24 cellular contexts compared by ENCODE assay signal in the genomic region with DNA sequence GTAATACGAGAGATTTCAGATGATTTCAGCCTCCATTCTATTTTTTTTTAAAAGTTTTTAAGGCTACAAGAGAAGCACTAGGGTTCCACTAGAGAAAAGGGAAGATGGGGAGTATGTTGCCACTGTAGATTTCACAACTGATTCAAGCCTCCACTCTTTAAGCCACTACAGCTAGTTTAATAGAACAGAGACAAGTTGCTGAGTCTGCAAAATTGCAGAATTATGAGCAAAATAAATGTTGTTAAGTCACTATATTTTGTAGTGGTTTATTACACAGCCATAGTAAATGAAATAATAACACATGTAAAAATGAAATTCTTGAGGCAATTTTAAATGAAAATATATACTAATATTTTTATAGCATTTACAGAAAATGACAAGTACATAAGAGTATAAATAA.
DNase-seq lines count a peak whose midpoint lies in the region; ATAC-seq, FAIRE-seq and TF ChIP-seq lines count a peak whose summit lies in the region.
"Had no signal": no experiment of that assay in that cellular context is flagged by ENCODE, and none has a peak within 500 bp of the region (broad histone marks: within the 10 kb centered on the region; RNA-seq: fewer than 3 reads in every experiment).

No MANE protein-coding gene starts in this region.

- no peaks in the 10 kb centered on the region for H3K4me1 Mint-ChIP-seq in activated CD8-positive, alpha-beta memory T cell treated with anti-CD3 and anti-CD28 coated beads, Interleukin-2, amount 10 ng/mL, durations not matched to agents 7 days and 5 days
- H3K4me1 Mint-ChIP-seq: CD14-positive monocyte; CD8-positive, alpha-beta memory T cell; GM23338 had no signal

- ATAC-seq in HepG2 (no peak), right lobe of liver (no peak), IMR-90 (ENCODE audit: low read depth) (no peak), K562 (no peak)
- no peak for ATAC-seq in activated CD8-positive, alpha-beta memory T cell treated with anti-CD3 and anti-CD28 coated beads, Interleukin-2, amount 10 ng/mL, durations not matched to agents 7 days and 5 days
- ATAC-seq: GM23338 had no signal

- H2BK20ac ChIP-seq in IMR-90 (ENCODE audit: low read depth, low read length), result no peak overlapping the region

- CTCF ChIA-PET in HepG2 (lab: Yijun Ruan, JAX; ENCODE audit: low intra/inter-chr PET ratio, low total read pairs) (no interaction called here), IMR-90 (lab: Yijun Ruan, JAX) (no interaction called here), K562 (lab: Yijun Ruan, JAX; ENCODE audit: low intra/inter-chr PET ratio) (no interaction called here)
- CTCF ChIA-PET in activated CD8-positive, alpha-beta memory T cell treated with anti-CD3 and anti-CD28 coated beads, Interleukin-2, amount 10 ng/mL, durations not matched to agents 7 days and 5 days (lab: Charles Lee), result no interaction called here

- H3K56ac ChIP-seq in IMR-90 (ENCODE audit: extremely low read depth, insufficient read depth, low read length), result no peak overlapping the region

- no peak overlapping the region for H3K4me2 ChIP-seq in HepG2 (ENCODE audit: low read depth, low read length)
- H3K4me2 ChIP-seq in IMR-90 (ENCODE audit: low read depth, low read length), result no peak overlapping the region
- no peak overlapping the region for H3K4me2 ChIP-seq in K562 (ENCODE audit: insufficient read depth, low read length)
- H3K4me2 ChIP-seq: BLaER1 treated with 17β-estradiol and CSF1 and Interleukin-3, amounts not matched to agents 10 nM and 100 nM; GM23338 had no signal

- no peaks in the 10 kb centered on the region for H3K4me1 ChIP-seq in HepG2 (ENCODE audit: insufficient read depth, low read length)
- no peaks in the 10 kb centered on the region for H3K4me1 ChIP-seq in right lobe of liver
- no peaks in the 10 kb centered on the region for H3K4me1 ChIP-seq in IMR-90 (ENCODE audit: control insufficient read depth, insufficient read depth, low read length)
- H3K4me1 ChIP-seq in K562 (replicated peaks in 1 of 2; ENCODE audit: control insufficient read depth in 2 of 2, insufficient read depth in 2 of 2, low read length in 2 of 2), result no peaks in the 10 kb centered on the region
- H3K4me1 ChIP-seq in small intestine (ENCODE audit: control insufficient read depth in 2 of 2, insufficient read depth in 1 of 2, low read depth in 1 of 2, low read length in 1 of 2), result no peaks in the 10 kb centered on the region
- H3K4me1 ChIP-seq: BE2C; BLaER1 treated with 17β-estradiol and CSF1 and Interleukin-3, amounts not matched to agents 10 nM and 100 nM; HAP-1 had no signal

- TF ChIP-seq CTCF in HepG2 (CRISPR knock-in tag; IDR thresholded peaks at IDR 0.05), result no peak
- TF ChIP-seq CTCF in right lobe of liver (IDR thresholded peaks at IDR 0.05), result no peak
- no peak for TF ChIP-seq CTCF in IMR-90 (conservative IDR thresholded peaks at IDR 0.05; ENCODE audit: low read depth, low read length)
- TF ChIP-seq CTCF in K562 (IDR thresholded peaks at IDR 0.05 in 2 of 3, conservative IDR thresholded peaks at IDR 0.05 in 1 of 3; ENCODE audit: insufficient read depth in 2 of 3, low read depth in 1 of 3, low read length in 3 of 3), result no peak

- no peaks in the 10 kb centered on the region for H3K36me3 Mint-ChIP-seq in activated CD8-positive, alpha-beta memory T cell treated with anti-CD3 and anti-CD28 coated beads, Interleukin-2, amount 10 ng/mL, durations not matched to agents 7 days and 5 days
- H3K36me3 Mint-ChIP-seq: CD14-positive monocyte had no signal

- no peak overlapping the region for H2AK9ac ChIP-seq in IMR-90 (replicated peaks; ENCODE audit: low read depth, low read length, poor library complexity)

- H3K9ac ChIP-seq in HepG2 (ENCODE audit: insufficient read depth, low read depth, low read length) (no peak overlapping the region), IMR-90 (ENCODE audit: low read depth, low read length) (no peak overlapping the region), K562 (ENCODE audit: insufficient read depth in 1 of 2, low read depth in 2 of 2, low read length in 2 of 2) (no peak overlapping the region)
- H3K9ac ChIP-seq: BLaER1 treated with 17β-estradiol and CSF1 and Interleukin-3, amounts not matched to agents 10 nM and 100 nM had no signal

- no peaks in the 10 kb centered on the region for H3K79me2 ChIP-seq in HepG2 (ENCODE audit: insufficient read depth, low read length)
- H3K79me2 ChIP-seq in K562 (ENCODE audit: control insufficient read depth, insufficient read depth, low read length), result no peaks in the 10 kb centered on the region

- POLR2A ChIA-PET in HepG2 (lab: Yijun Ruan, JAX), result no interaction called here
- POLR2A ChIA-PET in IMR-90 (lab: Charles Lee; ENCODE audit: unreplicated experiment), result no interaction called here
- POLR2A ChIA-PET in K562 (lab: Yijun Ruan, JAX), result no interaction called here

- H3K79me1 ChIP-seq in IMR-90 (ENCODE audit: low read depth in 1 of 2, low read length in 2 of 2), result no peaks in the 10 kb centered on the region

- TF ChIP-seq EP300 in HepG2 (IDR thresholded peaks at IDR 0.05; ENCODE audit: low read depth in 2 of 2, low read length in 2 of 2) (no peak), HepG2 (CRISPR knock-in tag; IDR thresholded peaks at IDR 0.05; ENCODE audit: borderline replicate concordance) (no peak), K562 (IDR thresholded peaks at IDR 0.05; ENCODE audit: low read length) (no peak)

- no peak overlapping the region for H3K18ac ChIP-seq in IMR-90 (ENCODE audit: low read depth, low read length)

- no peak for TF ChIP-seq RAD21 in HepG2 (CRISPR knock-in tag; IDR thresholded peaks at IDR 0.05)
- TF ChIP-seq RAD21 in IMR-90 (IDR thresholded peaks at IDR 0.05; ENCODE audit: low read length), result no peak
- TF ChIP-seq RAD21 in K562 (CRISPR knock-in tag; conservative IDR thresholded peaks at IDR 0.05 in 1 of 2, IDR thresholded peaks at IDR 0.05 in 1 of 2), result no peak

- H2BK15ac ChIP-seq in IMR-90 (ENCODE audit: low read depth, low read length), result no peak overlapping the region

- H3K23ac ChIP-seq in IMR-90 (ENCODE audit: low read depth, low read length), result no peak overlapping the region

- in situ Hi-C loops in HepG2 (cut with HindIII; ENCODE audit: extremely low pct_ligation_motif_present, low pct_unique_long_range_greater_than_20kb) (no loop called here), IMR-90 (cut with MboI; ENCODE audit: low sequenced_read_pairs) (no loop called here), K562 (cut with MboI) (no loop called here)

- no peak overlapping the region for H3K27ac Mint-ChIP-seq in activated CD8-positive, alpha-beta memory T cell treated with anti-CD3 and anti-CD28 coated beads, Interleukin-2, amount 10 ng/mL, durations not matched to agents 7 days and 5 days
- H3K27ac Mint-ChIP-seq: CD14-positive monocyte; CD4-positive, alpha-beta T cell; CD8-positive, alpha-beta memory T cell; GM23338; HFFc6 had no signal

- H4K20me1 ChIP-seq in HepG2 (ENCODE audit: insufficient read depth, low read length) (no peaks in the 10 kb centered on the region), IMR-90 (ENCODE audit: insufficient read depth, low read length) (no peaks in the 10 kb centered on the region), K562 (replicated peaks; ENCODE audit: control insufficient read depth, insufficient read depth, low read length) (no peaks in the 10 kb centered on the region)
- H4K20me1 ChIP-seq: BLaER1 treated with 17β-estradiol and CSF1 and Interleukin-3, amounts not matched to agents 10 nM and 100 nM had no signal

- H4K91ac ChIP-seq in IMR-90 (ENCODE audit: insufficient read depth, low read depth, low read length), result no peak overlapping the region

- DNase-seq in HepG2 (ENCODE audit: low spot score), result no peak
- DNase-seq in right lobe of liver, result no peak
- no peak for DNase-seq in IMR-90
- DNase-seq in K562 (ENCODE audit: extremely low read depth in 1 of 4, low spot score in 3 of 4), result no peak
- no peak for DNase-seq in small intestine
- no peak for DNase-seq in AML-193 (lab: John Stamatoyannopoulos, UW)
- no peak for DNase-seq in NCI-H2196 treated with DMSO at 0.1 percent for 48 hours (lab: John Stamatoyannopoulos, UW; ENCODE audit: unreplicated experiment)
- no peak for DNase-seq in activated CD8-positive, alpha-beta memory T cell treated with anti-CD3 and anti-CD28 coated beads, Interleukin-2, amount 10 ng/mL, durations not matched to agents 7 days and 5 days
- DNase-seq: BE2C; CD4-positive, alpha-beta T cell; CD8-positive, alpha-beta memory T cell; DMS 273 treated with DMSO at 0.1 percent for 48 hours; DMS79; EL; GDM1; HFFc6 had no signal

- no peaks in the 10 kb centered on the region for H3K27me3 ChIP-seq in HepG2 (ENCODE audit: control insufficient read depth in 1 of 2, insufficient read depth in 2 of 2, low read length in 2 of 2)
- H3K27me3 ChIP-seq in right lobe of liver, result no peaks in the 10 kb centered on the region
- H3K27me3 ChIP-seq in IMR-90 (ENCODE audit: control insufficient read depth, insufficient read depth, low read length), result no peaks in the 10 kb centered on the region
- no peaks in the 10 kb centered on the region for H3K27me3 ChIP-seq in K562 (ENCODE audit: control insufficient read depth in 2 of 2, insufficient read depth in 2 of 2, low read length in 2 of 2)
- no peaks in the 10 kb centered on the region for H3K27me3 ChIP-seq in small intestine (ENCODE audit: control insufficient read depth in 2 of 2, insufficient read depth in 2 of 2, low read length in 2 of 2)
- H3K27me3 ChIP-seq: BE2C; BLaER1 treated with 17β-estradiol and CSF1 and Interleukin-3, amounts not matched to agents 10 nM and 100 nM had no signal

- no peak overlapping the region for H2AK5ac ChIP-seq in IMR-90 (ENCODE audit: low read depth, low read length)

- no peak overlapping the region for H4K8ac ChIP-seq in IMR-90 (ENCODE audit: low read depth in 2 of 2, low read length in 2 of 2)

- dilution Hi-C loops in IMR-90 (cut with HindIII; ENCODE audit: low sequenced_read_pairs, unreplicated experiment), result no loop called here

- no peaks in the 10 kb centered on the region for H3K36me3 ChIP-seq in HepG2 (replicated peaks in 1 of 2; ENCODE audit: control insufficient read depth in 1 of 2, insufficient read depth in 2 of 2, low read length in 2 of 2)
- no peaks in the 10 kb centered on the region for H3K36me3 ChIP-seq in right lobe of liver
- H3K36me3 ChIP-seq in IMR-90 (ENCODE audit: control insufficient read depth, insufficient read depth, low read length), result no peaks in the 10 kb centered on the region
- H3K36me3 ChIP-seq in K562 (ENCODE audit: control insufficient read depth, insufficient read depth, low read length), result no peaks in the 10 kb centered on the region
- H3K36me3 ChIP-seq in small intestine (ENCODE audit: control insufficient read depth in 2 of 2, insufficient read depth in 2 of 2, low read length in 2 of 2), result no peaks in the 10 kb centered on the region
- H3K36me3 ChIP-seq: BE2C; BLaER1 treated with 17β-estradiol and CSF1 and Interleukin-3, amounts not matched to agents 10 nM and 100 nM; HAP-1 had no signal

- TF ChIP-seq POLR2A in HepG2 (IDR thresholded peaks at IDR 0.05; ENCODE audit: insufficient read depth in 1 of 2, low read depth in 2 of 2, low read length in 2 of 2) (no peak), right lobe of liver (IDR thresholded peaks at IDR 0.05) (no peak), IMR-90 (IDR thresholded peaks at IDR 0.05; ENCODE audit: low read depth, low read length) (no peak), K562 (conservative IDR thresholded peaks at IDR 0.05) (no peak)

- no peak overlapping the region for H4K5ac ChIP-seq in IMR-90 (ENCODE audit: low read depth, low read length)

- BruUV-seq in HepG2 (replicated peaks; lab: Mats Ljungman, UMichigan), result no TSS peak
- no TSS peak for BruUV-seq in IMR-90 (replicated peaks; lab: Mats Ljungman, UMichigan)
- BruUV-seq in K562 (replicated peaks; lab: Mats Ljungman, UMichigan), result no TSS peak

- intact Hi-C loops in HepG2 (cut with micrococcal nuclease; ENCODE audit: unreplicated experiment) (no loop called here), right lobe of liver (cut with DNase I) (no loop called here), IMR-90 (cut with micrococcal nuclease) (no loop called here), K562 (cut with micrococcal nuclease) (no loop called here)

- H2BK120ac ChIP-seq in IMR-90 (ENCODE audit: low read depth, low read length), result no peak overlapping the region

- no peak overlapping the region for H2BK5ac ChIP-seq in IMR-90 (ENCODE audit: low read depth, low read length, poor library complexity, severe bottlenecking)

- H3K4me3 Mint-ChIP-seq in activated CD8-positive, alpha-beta memory T cell treated with anti-CD3 and anti-CD28 coated beads, Interleukin-2, amount 10 ng/mL, durations not matched to agents 7 days and 5 days, result no peak overlapping the region
- H3K4me3 Mint-ChIP-seq: CD14-positive monocyte; CD4-positive, alpha-beta T cell; CD8-positive, alpha-beta memory T cell; GM23338; HFFc6 had no signal

- H3K14ac ChIP-seq in IMR-90 (replicated peaks; ENCODE audit: low read depth, low read length), result no peak overlapping the region

- H3K9me3 Mint-ChIP-seq in activated CD8-positive, alpha-beta memory T cell treated with anti-CD3 and anti-CD28 coated beads, Interleukin-2, amount 10 ng/mL, durations not matched to agents 7 days and 5 days (ENCODE audit: low read depth), result no peaks in the 10 kb centered on the region
- H3K9me3 Mint-ChIP-seq: CD4-positive, alpha-beta T cell; GM23338; HFFc6 had no signal

- H3K27me3 Mint-ChIP-seq in activated CD8-positive, alpha-beta memory T cell treated with anti-CD3 and anti-CD28 coated beads, Interleukin-2, amount 10 ng/mL, durations not matched to agents 7 days and 5 days, result no peaks in the 10 kb centered on the region
- H3K27me3 Mint-ChIP-seq: CD4-positive, alpha-beta T cell; CD8-positive, alpha-beta memory T cell had no signal

- H3K9me3 ChIP-seq in HepG2 (ENCODE audit: low read length) (no peaks in the 10 kb centered on the region), right lobe of liver (no peaks in the 10 kb centered on the region), IMR-90 (ENCODE audit: control insufficient read depth, insufficient read depth, low read length) (no peaks in the 10 kb centered on the region), K562 (replicated peaks; ENCODE audit: control insufficient read depth, insufficient read depth, low read depth, low read length) (no peaks in the 10 kb centered on the region), small intestine (ENCODE audit: control insufficient read depth, low read depth) (no peaks in the 10 kb centered on the region)
- H3K9me3 ChIP-seq: BE2C, HAP-1 had no signal

- FAIRE-seq in HepG2 (lab: Jason Lieb, UNC), result no peak
- FAIRE-seq in K562 (lab: Jason Lieb, UNC), result no peak
- FAIRE-seq in small intestine (lab: Jason Lieb, UNC), result peak; percentile 57
- FAIRE-seq: D721Med, GM12891, GM18507, H54 had no signal

- no peak overlapping the region for H3K4ac ChIP-seq in IMR-90 (ENCODE audit: low read depth, low read length)

- H3K27ac ChIP-seq in HepG2 (ENCODE audit: extremely low read length, insufficient read depth, low read length) (no peak overlapping the region), right lobe of liver (no peak overlapping the region), IMR-90 (ENCODE audit: insufficient read depth, low read length) (no peak overlapping the region), K562 (ENCODE audit: extremely low read depth, low read depth, low read length) (no peak overlapping the region), small intestine (ENCODE audit: low read depth in 1 of 2, low read length in 1 of 2) (no peak overlapping the region)
- H3K27ac ChIP-seq: BLaER1 treated with 17β-estradiol and CSF1 and Interleukin-3, amounts not matched to agents 10 nM and 100 nM had no signal

- H3K4me3 ChIP-seq in HepG2 (replicated peaks in 1 of 3; ENCODE audit: insufficient read depth in 1 of 3, low read depth in 2 of 3, low read length in 3 of 3) (no peak overlapping the region), right lobe of liver (no peak overlapping the region), IMR-90 (ENCODE audit: insufficient read depth, low read depth, low read length) (no peak overlapping the region), K562 (no peak overlapping the region), small intestine (ENCODE audit: low read depth in 1 of 2, low read length in 2 of 2) (no peak overlapping the region)
- H3K4me3 ChIP-seq: BLaER1 treated with 17β-estradiol and CSF1 and Interleukin-3, amounts not matched to agents 10 nM and 100 nM; GM23338; HAP-1 had no signal

- WGBS in HepG2 (ENCODE audit: low lambda C conversion rate), result 5% methylated on average over 1 of the region's 1 CpG
- 63% methylated on average over 1 of the region's 1 CpG for WGBS in right lobe of liver (ENCODE audit: insufficient coverage, low coverage, low lambda C conversion rate, missing lambda C conversion rate)
- WGBS in IMR-90 (ENCODE audit: extremely low coverage in 2 of 2, insufficient read length in 1 of 2), 2 experiments, result no CpG with 5 or more reads among the region's 1 CpG
- 11% methylated on average over 1 of the region's 1 CpG for WGBS in K562 (ENCODE audit: insufficient coverage, low coverage, missing lambda C conversion rate)
- 85 to 91% (median 89%) methylated on average over 1 of the region's 1 CpG for WGBS in small intestine, 3 donors

- H3K9me1 ChIP-seq in IMR-90 (ENCODE audit: insufficient read depth, low read length) (no peaks in the 10 kb centered on the region), K562 (ENCODE audit: control insufficient read depth, insufficient read depth, low read length) (no peaks in the 10 kb centered on the region)

- H2AFZ ChIP-seq in HepG2 (ENCODE audit: low read length), result no peak overlapping the region
- H2AFZ ChIP-seq in IMR-90 (replicated peaks; ENCODE audit: low read length, poor library complexity), result no peak overlapping the region
- no peak overlapping the region for H2AFZ ChIP-seq in K562 (ENCODE audit: low read depth, low read length)
- H2AFZ ChIP-seq: GM23338 had no signal

Comparison
In these comparisons a context has a peak if more than half of its experiments do, and no peak if none do; other contexts are left out.
1. Of the 241 proteins assayed by ChIP-seq in both HepG2 and K562: peak only in HepG2: none; only in K562: MAFG; in both: MAFF and MAFK; in neither: 238.